26 cellular contexts compared by ENCODE assay signal in genomic region chr12:68761901-68762630, GRCh38. TPM values are rescaled to one million over a fixed set of nuclear protein-coding genes. Genes with fewer than 3 reads are reported as not detected.
A peak's percentile ranks its signal among the peaks of the same experiment; 100 is the strongest.
DNase-seq lines count a peak whose midpoint lies in the region; ATAC-seq and TF ChIP-seq lines count a peak whose summit lies in the region.
"Had no signal": no experiment of that assay in that cellular context is flagged by ENCODE, and none has a peak within 500 bp of the region (broad histone marks: within the 10 kb centered on the region; RNA-seq: fewer than 3 reads in every experiment).

No MANE protein-coding gene starts in this region.

- H3K27me3 Mint-ChIP-seq in T-helper 1 cell treated with Interleukin-12 subunit alpha and Interleukin-12 subunit beta and Interleukin-4 antibody, amounts not matched to agents 30 μg/mL and 1 μg/mL, for 36 hours (ENCODE audit: low read depth), result no peaks in the 10 kb centered on the region
- no peaks in the 10 kb centered on the region for H3K27me3 Mint-ChIP-seq in stimulated activated naive B cell treated with anti-CD40 and anti-IgM and Interleukin-4, amounts not matched to agents 10 μg/mL and 1 μg/mL and 100 μg/mL, for 72 hours
- no peaks in the 10 kb centered on the region for H3K27me3 Mint-ChIP-seq in activated T-helper 1 cell treated with anti-CD3 and anti-CD28 coated beads, Interleukin-12 subunit alpha, Interleukin-12 subunit beta, Interleukin-2, Interleukin-4 antibody, amounts not matched to agents 30 ng/mL and 10 ng/mL and 1 ng/mL, durations not matched to agents 14 hours and 24 hours and 36 hours (ENCODE audit: insufficient read depth)
- H3K27me3 Mint-ChIP-seq: activated naive CD8-positive, alpha-beta T cell treated with anti-CD3 and anti-CD28 coated beads, Interleukin-2, amount 50 U/mL, for 24 hours had no signal

- peak overlapping the region; percentile 10 for H3K27ac Mint-ChIP-seq in T-helper 1 cell treated with Interleukin-12 subunit alpha and Interleukin-12 subunit beta and Interleukin-4 antibody, amounts not matched to agents 30 μg/mL and 1 μg/mL, for 36 hours
- peak overlapping the region; percentile 53 for H3K27ac Mint-ChIP-seq in stimulated activated naive B cell treated with anti-CD40 and anti-IgM and Interleukin-4, amounts not matched to agents 10 μg/mL and 1 μg/mL and 100 μg/mL, for 72 hours
- H3K27ac Mint-ChIP-seq in activated T-helper 1 cell treated with anti-CD3 and anti-CD28 coated beads, Interleukin-12 subunit alpha, Interleukin-12 subunit beta, Interleukin-2, Interleukin-4 antibody, amounts not matched to agents 30 ng/mL and 10 ng/mL and 1 ng/mL, durations not matched to agents 14 hours and 24 hours and 36 hours, result no peak overlapping the region
- H3K27ac Mint-ChIP-seq: activated naive CD8-positive, alpha-beta T cell treated with anti-CD3 and anti-CD28 coated beads, Interleukin-2, amount 50 U/mL, for 24 hours had no signal

- no peak for TF ChIP-seq POLR2A in gastroesophageal sphincter (IDR thresholded peaks at IDR 0.05)

- H3K27me3 ChIP-seq in SJSA1 (replicated peaks) (peaks cover 83% of the 10 kb centered on the region), gastroesophageal sphincter (no peaks in the 10 kb centered on the region)
- H3K27me3 ChIP-seq: left lung, sigmoid colon had no signal

- H3K4me1 ChIP-seq in SJSA1 (replicated peaks) (no peaks in the 10 kb centered on the region), gastroesophageal sphincter (peaks cover 0 to 4% (median 0%) of the 10 kb centered on the region in 3 donors)
- H3K4me1 ChIP-seq: left lung, sigmoid colon had no signal

- 33 to 86% methylated on average over 1 to 6 of the region's 8 CpGs for WGBS in gastroesophageal sphincter (ENCODE audit: low coverage in 1 of 2), 2 donors

- H3K9me3 ChIP-seq in SJSA1 (replicated peaks) (peaks cover 9% of the 10 kb centered on the region; the same call in 1 of the 2 replicates), gastroesophageal sphincter (no peaks in the 10 kb centered on the region)
- H3K9me3 ChIP-seq: left lung, sigmoid colon, SK-N-SH had no signal

- no peak overlapping the region for H3K27ac ChIP-seq in SJSA1
- H3K27ac ChIP-seq in gastroesophageal sphincter, result no peak overlapping the region
- H3K27ac ChIP-seq: 22Rv1, C4-2B, epithelial cell of prostate, left lung, sigmoid colon had no signal

- TF ChIP-seq EP300 in gastroesophageal sphincter (IDR thresholded peaks at IDR 0.05), result no peak

- no peak overlapping the region for H3K4me3 Mint-ChIP-seq in T-helper 1 cell treated with Interleukin-12 subunit alpha and Interleukin-12 subunit beta and Interleukin-4 antibody, amounts not matched to agents 30 μg/mL and 1 μg/mL, for 36 hours
- no peak overlapping the region for H3K4me3 Mint-ChIP-seq in stimulated activated naive B cell treated with anti-CD40 and anti-IgM and Interleukin-4, amounts not matched to agents 10 μg/mL and 1 μg/mL and 100 μg/mL, for 72 hours
- no peak overlapping the region for H3K4me3 Mint-ChIP-seq in activated T-helper 1 cell treated with anti-CD3 and anti-CD28 coated beads, Interleukin-12 subunit alpha, Interleukin-12 subunit beta, Interleukin-2, Interleukin-4 antibody, amounts not matched to agents 30 ng/mL and 10 ng/mL and 1 ng/mL, durations not matched to agents 14 hours and 24 hours and 36 hours
- H3K4me3 Mint-ChIP-seq: activated naive CD8-positive, alpha-beta T cell treated with anti-CD3 and anti-CD28 coated beads, Interleukin-2, amount 50 U/mL, for 24 hours had no signal

- no peak for TF ChIP-seq CTCF in gastroesophageal sphincter (IDR thresholded peaks at IDR 0.05)

- intact Hi-C loops in activated T-helper 1 cell treated with anti-CD3 and anti-CD28 coated beads, Interleukin-12 subunit alpha, Interleukin-12 subunit beta, Interleukin-2, Interleukin-4 antibody, amounts not matched to agents 30 ng/mL and 10 ng/mL and 1 ng/mL, durations not matched to agents 14 hours and 24 hours and 36 hours (cut with micrococcal nuclease), result no loop called here

- H3K4me1 Mint-ChIP-seq in T-helper 1 cell treated with Interleukin-12 subunit alpha and Interleukin-12 subunit beta and Interleukin-4 antibody, amounts not matched to agents 30 μg/mL and 1 μg/mL, for 36 hours (ENCODE audit: low read depth), result peaks cover 3% of the 10 kb centered on the region
- H3K4me1 Mint-ChIP-seq in stimulated activated naive B cell treated with anti-CD40 and anti-IgM and Interleukin-4, amounts not matched to agents 10 μg/mL and 1 μg/mL and 100 μg/mL, for 72 hours, result no peaks in the 10 kb centered on the region
- H3K4me1 Mint-ChIP-seq in activated T-helper 1 cell treated with anti-CD3 and anti-CD28 coated beads, Interleukin-12 subunit alpha, Interleukin-12 subunit beta, Interleukin-2, Interleukin-4 antibody, amounts not matched to agents 30 ng/mL and 10 ng/mL and 1 ng/mL, durations not matched to agents 14 hours and 24 hours and 36 hours (ENCODE audit: low read depth), result no peaks in the 10 kb centered on the region
- H3K4me1 Mint-ChIP-seq: activated naive CD8-positive, alpha-beta T cell treated with anti-CD3 and anti-CD28 coated beads, Interleukin-2, amount 50 U/mL, for 24 hours had no signal

- DNase-seq in T-helper 1 cell (no peak), SJSA1 (ENCODE audit: low read depth in 1 of 2, low spot score in 2 of 2) (peak; percentile 82 to 98), DMS79 treated with DMSO at 0.1 percent for 48 hours (lab: John Stamatoyannopoulos, UW) (no peak), NCI-H1694 treated with DMSO at 0.1 percent for 48 hours (lab: John Stamatoyannopoulos, UW) (no peak)
- no peak for DNase-seq in stimulated activated naive B cell treated with anti-CD40 and anti-IgM and Interleukin-4, amounts not matched to agents 10 μg/mL and 1 μg/mL and 100 μg/mL, for 72 hours
- DNase-seq in activated T-helper 1 cell treated with anti-CD3 and anti-CD28 coated beads, Interleukin-12 subunit alpha, Interleukin-12 subunit beta, Interleukin-2, Interleukin-4 antibody, amounts not matched to agents 30 ng/mL and 10 ng/mL and 1 ng/mL, durations not matched to agents 14 hours and 24 hours and 36 hours (ENCODE audit: low spot score), result no peak
- DNase-seq: activated naive CD8-positive, alpha-beta T cell treated with anti-CD3 and anti-CD28 coated beads, Interleukin-2, amount 50 U/mL, for 24 hours; Calu3; cortex of kidney; DND-41; effector memory CD4-positive, alpha-beta T cell; GOT3; KG1; left lung; MM.1S; NCI-H2029 treated with DMSO at 0.1 percent for 48 hours; PC-3; sigmoid colon; SK-N-SH; stimulated activated CD4-positive, alpha-beta T cell treated with anti-CD3 and anti-CD28 coated beads, Interleukin-4, amount 100 ng/mL, for 24 hours; trophoblast cell had no signal

- peak; percentile 16 for ATAC-seq in gastroesophageal sphincter
- ATAC-seq in stimulated activated naive B cell treated with anti-CD40 and anti-IgM and Interleukin-4, amounts not matched to agents 10 μg/mL and 1 μg/mL and 100 μg/mL, for 72 hours (replicated peaks), result no peak
- ATAC-seq: activated naive CD8-positive, alpha-beta T cell treated with anti-CD3 and anti-CD28 coated beads, Interleukin-2, amount 50 U/mL, for 24 hours; left lung; PC-3 had no signal

- H3K36me3 ChIP-seq in SJSA1, result no peaks in the 10 kb centered on the region
- peaks cover 0 to 83% of the 10 kb centered on the region in 2 donors for H3K36me3 ChIP-seq in gastroesophageal sphincter

- no peaks in the 10 kb centered on the region for H3K9me3 Mint-ChIP-seq in T-helper 1 cell treated with Interleukin-12 subunit alpha and Interleukin-12 subunit beta and Interleukin-4 antibody, amounts not matched to agents 30 μg/mL and 1 μg/mL, for 36 hours
- H3K9me3 Mint-ChIP-seq in stimulated activated naive B cell treated with anti-CD40 and anti-IgM and Interleukin-4, amounts not matched to agents 10 μg/mL and 1 μg/mL and 100 μg/mL, for 72 hours, result no peaks in the 10 kb centered on the region
- no peaks in the 10 kb centered on the region for H3K9me3 Mint-ChIP-seq in activated T-helper 1 cell treated with anti-CD3 and anti-CD28 coated beads, Interleukin-12 subunit alpha, Interleukin-12 subunit beta, Interleukin-2, Interleukin-4 antibody, amounts not matched to agents 30 ng/mL and 10 ng/mL and 1 ng/mL, durations not matched to agents 14 hours and 24 hours and 36 hours
- H3K9me3 Mint-ChIP-seq: activated naive CD8-positive, alpha-beta T cell treated with anti-CD3 and anti-CD28 coated beads, Interleukin-2, amount 50 U/mL, for 24 hours had no signal

- H3K4me3 ChIP-seq in SJSA1 (no peak overlapping the region), gastroesophageal sphincter (no peak overlapping the region)
- H3K4me3 ChIP-seq: left lung, sigmoid colon had no signal

- H3K36me3 Mint-ChIP-seq in T-helper 1 cell treated with Interleukin-12 subunit alpha and Interleukin-12 subunit beta and Interleukin-4 antibody, amounts not matched to agents 30 μg/mL and 1 μg/mL, for 36 hours (ENCODE audit: low read depth), result peaks cover 22% of the 10 kb centered on the region
- peaks cover 27 to 29% of the 10 kb centered on the region in 2 donors for H3K36me3 Mint-ChIP-seq in stimulated activated naive B cell treated with anti-CD40 and anti-IgM and Interleukin-4, amounts not matched to agents 10 μg/mL and 1 μg/mL and 100 μg/mL, for 72 hours
- H3K36me3 Mint-ChIP-seq in activated T-helper 1 cell treated with anti-CD3 and anti-CD28 coated beads, Interleukin-12 subunit alpha, Interleukin-12 subunit beta, Interleukin-2, Interleukin-4 antibody, amounts not matched to agents 30 ng/mL and 10 ng/mL and 1 ng/mL, durations not matched to agents 14 hours and 24 hours and 36 hours (ENCODE audit: low read depth), result peaks cover 25% of the 10 kb centered on the region

RNA-seq across cellular contexts. Expression of gene SLC35E3, which starts 16.1 kb away (rescaled TPM):
- 0.63 and 4.9 TPM in 2 replicates for total RNA-seq in SJSA1 (2014; rRNA removed; shearing (Covaris generic))
- 10 to 100 TPM in 1 of 4 donors, 1 to 10 TPM in 3; 1.3 to 15.1 (median 4.9) TPM for total RNA-seq in gastroesophageal sphincter
- total RNA-seq in activated T-helper 1 cell treated with anti-CD3 and anti-CD28 coated beads, Interleukin-12 subunit alpha, Interleukin-12 subunit beta, Interleukin-2, Interleukin-4 antibody, amounts not matched to agents 30 ng/mL and 10 ng/mL and 1 ng/mL, durations not matched to agents 14 hours and 24 hours and 36 hours, result 5.9 and 6.3 TPM in 2 replicates

RNA-seq across cellular contexts. Expression of gene MDM2, which starts 45.9 kb away (rescaled TPM):
- 2,133 and 2,408 TPM in 2 replicates for total RNA-seq in SJSA1 (2014; rRNA removed; shearing (Covaris generic))
- 10 to 100 TPM; 47.5 to 79.2 (median 57.4) TPM for total RNA-seq in gastroesophageal sphincter
- 279 and 303 TPM in 2 replicates for total RNA-seq in activated T-helper 1 cell treated with anti-CD3 and anti-CD28 coated beads, Interleukin-12 subunit alpha, Interleukin-12 subunit beta, Interleukin-2, Interleukin-4 antibody, amounts not matched to agents 30 ng/mL and 10 ng/mL and 1 ng/mL, durations not matched to agents 14 hours and 24 hours and 36 hours

Comparison
In these comparisons a context has a peak if more than half of its experiments do, and no peak if none do; other contexts are left out.
1. DNase-seq: peak in SJSA1 (2 of 2); none in T-helper 1 cell (0 of 5), stimulated activated naive B cell treated with anti-CD40 and anti-IgM and Interleukin-4, amounts not matched to agents 10 μg/mL and 1 μg/mL and 100 μg/mL, for 72 hours (single experiment), activated T-helper 1 cell treated with anti-CD3 and anti-CD28 coated beads, Interleukin-12 subunit alpha, Interleukin-12 subunit beta, Interleukin-2, Interleukin-4 antibody, amounts not matched to agents 30 ng/mL and 10 ng/mL and 1 ng/mL, durations not matched to agents 14 hours and 24 hours and 36 hours (single experiment), DMS79 treated with DMSO at 0.1 percent for 48 hours (single experiment) and NCI-H1694 treated with DMSO at 0.1 percent for 48 hours (single experiment).